ENCODE assay signal across 9 cellular contexts in the genomic region with DNA sequence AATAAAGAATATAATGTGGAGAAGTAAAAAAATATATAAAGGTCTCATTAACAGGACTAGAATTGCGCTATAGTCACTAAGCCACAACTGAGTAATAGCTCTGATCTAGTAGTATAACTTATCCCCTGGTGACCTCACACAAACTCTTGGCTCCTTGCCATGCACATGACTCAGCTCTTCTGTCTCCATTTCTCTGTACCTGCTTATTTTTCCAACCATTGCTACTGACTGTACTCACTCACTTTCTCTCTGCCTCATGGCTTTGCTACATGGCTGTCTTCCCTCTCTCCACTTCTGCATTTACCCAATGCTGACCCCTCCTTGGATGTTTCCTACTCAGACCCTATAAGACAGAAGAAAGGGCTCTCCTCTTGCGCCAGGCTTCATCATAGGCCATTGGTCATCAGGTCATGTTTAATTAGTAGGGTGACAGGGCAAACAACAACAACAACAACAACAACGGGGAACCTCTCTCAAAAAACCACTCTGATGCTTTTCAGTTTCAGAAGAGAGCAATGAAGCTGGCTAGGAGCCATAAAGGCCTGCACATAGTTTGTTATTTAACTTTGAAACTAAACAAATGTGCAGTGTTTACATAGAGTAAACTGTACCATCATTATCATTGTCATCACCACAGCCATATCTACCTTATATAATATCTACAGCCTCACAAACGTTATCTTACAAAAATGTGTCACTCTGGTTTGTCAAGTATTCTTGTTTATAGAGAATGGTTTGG. TPM values are rescaled to one million over a fixed set of nuclear protein-coding genes. Genes with fewer than 3 reads are reported as not detected.
DNase-seq lines count a peak whose midpoint lies in the region; ATAC-seq, FAIRE-seq and TF ChIP-seq lines count a peak whose summit lies in the region.
"Had no signal": no experiment of that assay in that cellular context is flagged by ENCODE, and none has a peak within 500 bp of the region (broad histone marks: within the 10 kb centered on the region; RNA-seq: fewer than 3 reads in every experiment).

No MANE protein-coding gene starts in this region.

- H3K4me3 ChIP-seq in BJ (ENCODE audit: low read depth, low read length): no peak overlapping the region
- no peak overlapping the region for H3K4me3 ChIP-seq in SK-N-MC
- H3K4me3 ChIP-seq in bronchial epithelial cell (ENCODE audit: low read depth, low read length): no peak overlapping the region
- H3K4me3 ChIP-seq in rectal smooth muscle tissue (ENCODE audit: low read length): no peak overlapping the region
- no peak overlapping the region for H3K4me3 ChIP-seq in coronary artery
- H3K4me3 ChIP-seq: heart right ventricle had no signal

- CTCF ChIA-PET in BJ (lab: Yijun Ruan, JAX): no interaction called here

- no peaks in the 10 kb centered on the region; the same call in 1 of the 2 replicates for H3K9me3 ChIP-seq in SK-N-MC (ENCODE audit: low read depth, low read length)
- H3K9me3 ChIP-seq: heart right ventricle had no signal

- FAIRE-seq in bronchial epithelial cell (lab: Jason Lieb, UNC): peak; percentile 95

- H3K4me1 ChIP-seq in rectal smooth muscle tissue (ENCODE audit: control insufficient read depth, insufficient read depth, low read length): peaks cover 4% of the 10 kb centered on the region

- peak; percentile 50 for ATAC-seq in HG03558 (IDR thresholded peaks at IDR 0.05; ENCODE audit: extremely low read depth, unreplicated experiment)
- no peak for ATAC-seq in GM18861 (IDR thresholded peaks at IDR 0.05; ENCODE audit: unreplicated experiment)

- H3K9ac ChIP-seq in SK-N-MC (ENCODE audit: insufficient read length) (no peak overlapping the region), rectal smooth muscle tissue (ENCODE audit: low read length) (no peak overlapping the region)

- H3K36me3 ChIP-seq in BJ (ENCODE audit: control insufficient read depth, insufficient read depth, low read length) (no peaks in the 10 kb centered on the region), SK-N-MC (ENCODE audit: insufficient read depth, low read length) (no peaks in the 10 kb centered on the region), bronchial epithelial cell (ENCODE audit: control insufficient read depth, insufficient read depth, low read length) (no peaks in the 10 kb centered on the region), rectal smooth muscle tissue (ENCODE audit: control insufficient read depth, insufficient read depth, low read length) (no peaks in the 10 kb centered on the region)
- H3K36me3 ChIP-seq: heart right ventricle had no signal

- H3K27me3 ChIP-seq in BJ (ENCODE audit: control insufficient read depth, insufficient read depth, low read length) (no peaks in the 10 kb centered on the region), bronchial epithelial cell (ENCODE audit: control insufficient read depth, insufficient read depth, low read length) (no peaks in the 10 kb centered on the region), rectal smooth muscle tissue (ENCODE audit: control insufficient read depth, insufficient read depth, low read length) (no peaks in the 10 kb centered on the region)
- H3K27me3 ChIP-seq: heart right ventricle had no signal

- no peak for TF ChIP-seq CTCF in BJ (IDR thresholded peaks at IDR 0.05; ENCODE audit: insufficient read depth, low read depth, low read length)
- no peak for TF ChIP-seq CTCF in bronchial epithelial cell (IDR thresholded peaks at IDR 0.05; ENCODE audit: insufficient read depth, low read length, severe bottlenecking)
- TF ChIP-seq CTCF in coronary artery (IDR thresholded peaks at IDR 0.05): no peak

- POLR2A ChIA-PET in BJ (lab: Charles Lee): no interaction called here

- peak; percentile 22 for DNase-seq in BJ (ENCODE audit: low read depth)
- no peak for DNase-seq in SK-N-MC (ENCODE audit: low read depth, low spot score)
- DNase-seq in bronchial epithelial cell (ENCODE audit: low read depth): peak; percentile 95
- DNase-seq in UCSD-AML1 (lab: John Stamatoyannopoulos, UW; ENCODE audit: unreplicated experiment): no peak
- no peak for DNase-seq in coronary artery (ENCODE audit: low spot score)

- H3K27ac ChIP-seq in SK-N-MC: peak overlapping the region; percentile 66; the same call in 1 of the 2 replicates
- H3K27ac ChIP-seq in rectal smooth muscle tissue (ENCODE audit: low read depth, low read length): peak overlapping the region; percentile 58
- H3K27ac ChIP-seq in coronary artery: no peak overlapping the region
- H3K27ac ChIP-seq: heart right ventricle had no signal

RNA-seq across cellular contexts. Expression of a gene that starts 25.6 kb away (rescaled TPM):
- polyA plus RNA-seq in BJ (2011; rRNA removed): 8.5 and 15.3 TPM in 2 replicates
- polyA minus RNA-seq in BJ (2011; rRNA and poly(A)+ RNA removed): 9.0 and 10.7 TPM in 2 replicates
- total RNA-seq in bronchial epithelial cell: 15.5 and 27.1 TPM in 2 replicates

Comparison
In these comparisons a context has a peak if more than half of its experiments do, and no peak if none do; other contexts are left out.
1. DNase-seq: peak in BJ (single experiment) and bronchial epithelial cell (single experiment); none in SK-N-MC (single experiment), UCSD-AML1 (single experiment) and coronary artery (single experiment).
2. H3K27ac ChIP-seq: peak in SK-N-MC (single experiment) and rectal smooth muscle tissue (single experiment); none in coronary artery (0 of 2).